Comparison of ENCODE assay signal across 12 cellular contexts in the genomic region with DNA sequence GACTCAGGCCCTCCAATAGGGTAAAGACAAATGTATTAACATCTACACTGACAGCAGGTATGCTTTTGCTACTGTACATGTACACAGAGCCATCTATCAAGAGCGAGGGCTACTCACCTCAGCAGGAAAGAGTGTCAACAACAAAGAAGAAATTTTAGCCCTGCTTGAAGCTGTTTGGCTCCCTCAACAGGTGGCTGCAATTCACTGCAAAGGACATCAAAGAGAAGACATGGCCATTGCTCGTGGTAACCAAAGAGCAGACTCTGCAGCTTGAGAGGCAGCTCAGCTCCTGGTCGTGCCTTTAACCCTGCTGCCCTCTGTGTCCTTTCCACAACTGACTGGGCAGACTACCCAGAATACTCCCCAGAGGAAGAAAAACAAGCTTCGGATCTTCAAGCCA. TPM values are rescaled to one million over a fixed set of nuclear protein-coding genes. Genes with fewer than 3 reads are reported as not detected.
A peak's percentile ranks its signal among the peaks of the same experiment; 100 is the strongest.
DNase-seq lines count a peak whose midpoint lies in the region; ATAC-seq and TF ChIP-seq lines count a peak whose summit lies in the region.
"Had no signal": no experiment of that assay in that cellular context is flagged by ENCODE, and none has a peak within 500 bp of the region (broad histone marks: within the 10 kb centered on the region; RNA-seq: fewer than 3 reads in every experiment).

No MANE protein-coding gene starts in this region.

- H3K4me3 ChIP-seq in hepatocyte: no peak overlapping the region
- H3K4me3 ChIP-seq: adrenal gland, SK-N-MC had no signal

- H3K79me2 ChIP-seq in hepatocyte: no peaks in the 10 kb centered on the region

- no peak for ATAC-seq in HG03457 (IDR thresholded peaks at IDR 0.05; ENCODE audit: unreplicated experiment)
- ATAC-seq: activated CD8-positive, alpha-beta T cell treated with anti-CD3 and anti-CD28 coated beads, Interleukin-2, amount 10 ng/mL, durations not matched to agents 7 days and 5 days had no signal

- H2AFZ ChIP-seq in hepatocyte: no peak overlapping the region

- no peak overlapping the region for H3K4me2 ChIP-seq in hepatocyte

- DNase-seq in ACHN (peak; percentile 24), GM13977 (ENCODE audit: low spot score) (peak; percentile 11), RPMI7951 (ENCODE audit: low read depth) (peak; percentile 28), hepatocyte (ENCODE audit: low spot score) (peak; percentile 18), EL (no peak), DMS153 (lab: John Stamatoyannopoulos, UW) (no peak), MV-4-11 (lab: John Stamatoyannopoulos, UW) (no peak)
- DNase-seq: activated CD8-positive, alpha-beta T cell treated with anti-CD3 and anti-CD28 coated beads, Interleukin-2, amount 10 ng/mL, durations not matched to agents 7 days and 5 days; adrenal gland had no signal

- H4K20me1 ChIP-seq in hepatocyte (ENCODE audit: insufficient read depth, poor library complexity, severe bottlenecking): no peaks in the 10 kb centered on the region

- WGBS in hepatocyte (ENCODE audit: low lambda C conversion rate, missing lambda C conversion rate): 56% methylated on average over 4 of the region's 4 CpGs

- no peak overlapping the region for H3K27ac ChIP-seq in hepatocyte
- H3K27ac ChIP-seq: adrenal gland, SK-N-MC had no signal

- no peaks in the 10 kb centered on the region for H3K36me3 ChIP-seq in hepatocyte (replicated peaks; ENCODE audit: insufficient read depth, low read depth)
- H3K36me3 ChIP-seq: adrenal gland had no signal

- no peaks in the 10 kb centered on the region for H3K27me3 ChIP-seq in hepatocyte
- H3K27me3 ChIP-seq: adrenal gland had no signal

- TF ChIP-seq CTCF in GM13977 (IDR thresholded peaks at IDR 0.05; ENCODE audit: extremely low read depth, insufficient read depth, missing control alignments): peak; percentile 57
- TF ChIP-seq CTCF in hepatocyte (IDR thresholded peaks at IDR 0.05; ENCODE audit: poor library complexity): peak; percentile 28

- H3K9me2 ChIP-seq in hepatocyte (replicated peaks; ENCODE audit: insufficient read depth): no peaks in the 10 kb centered on the region

- no peaks in the 10 kb centered on the region for H3K4me1 ChIP-seq in hepatocyte (ENCODE audit: insufficient read depth)
- H3K4me1 ChIP-seq: adrenal gland had no signal

- in situ Hi-C loops in ACHN (cut with HindIII; ENCODE audit: low pct_ligation_motif_present, low pct_unique_long_range_greater_than_20kb, low sequenced_read_pairs) (no loop called here), GM13977 (cut with MboI; ENCODE audit: low pct_unique_long_range_greater_than_20kb, low sequenced_read_pairs, unreplicated experiment) (no loop called here)

- H3K9me3 ChIP-seq in hepatocyte (ENCODE audit: low read depth): no peaks in the 10 kb centered on the region
- H3K9me3 ChIP-seq: adrenal gland had no signal

RNA-seq across cellular contexts. Expression of gene AKR1B15, which starts 5.1 kb away (rescaled TPM):
- 1.4 and 2.6 TPM in 2 replicates for total RNA-seq in RPMI7951 (2014; rRNA removed; shearing (Covaris generic))
- total RNA-seq in hepatocyte: 4.8 and 6.3 TPM in 2 replicates
- polyA plus RNA-seq in hepatocyte: 13.7 and 14.1 TPM in 2 replicates
- total RNA-seq: activated CD8-positive, alpha-beta T cell treated with anti-CD3 and anti-CD28 coated beads, Interleukin-2, amount 10 ng/mL, durations not matched to agents 7 days and 5 days had no signal
- polyA plus RNA-seq: CD14-positive monocyte had no signal

RNA-seq across cellular contexts. Expression of gene AKR1B10, which starts 26.6 kb away (rescaled TPM):
- total RNA-seq in RPMI7951 (2014; rRNA removed; shearing (Covaris generic)): 4.0 TPM in 2 replicates
- 60.3 and 84.8 TPM in 2 replicates for total RNA-seq in hepatocyte
- polyA plus RNA-seq in hepatocyte: 94.4 and 95.0 TPM in 2 replicates
- total RNA-seq: activated CD8-positive, alpha-beta T cell treated with anti-CD3 and anti-CD28 coated beads, Interleukin-2, amount 10 ng/mL, durations not matched to agents 7 days and 5 days had no signal
- polyA plus RNA-seq: CD14-positive monocyte had no signal

Comparison
In these comparisons a context has a peak if more than half of its experiments do, and no peak if none do; other contexts are left out.
1. DNase-seq: peak in ACHN (single experiment), GM13977 (single experiment), RPMI7951 (single experiment) and hepatocyte (single experiment); none in EL (single experiment), DMS153 (single experiment) and MV-4-11 (single experiment).
2. RNA of gene AKR1B10, which starts 26.6 kb away (total RNA-seq): 60.3 to 84.8 TPM in hepatocyte; 4.0 TPM in RPMI7951; every median in the first group is over 10 times any median in the second.